In genomic region chr1:165928075-165928731, GRCh38 we compare ENCODE assay signal across 8 cellular contexts.
DNase-seq lines count a peak whose midpoint lies in the region; ATAC-seq, FAIRE-seq and TF ChIP-seq lines count a peak whose summit lies in the region.

No MANE protein-coding gene starts in this region.

- no peaks in the 10 kb centered on the region for H3K4me1 Mint-ChIP-seq in CD8-positive, alpha-beta T cell (ENCODE audit: low read depth)
- H3K4me1 Mint-ChIP-seq in astrocyte (ENCODE audit: low read depth, unreplicated experiment) (no peaks in the 10 kb centered on the region), immature natural killer cell (peaks cover 0 to 1% of the 10 kb centered on the region in 2 donors)

- no peak overlapping the region for H3K27ac Mint-ChIP-seq in CD8-positive, alpha-beta T cell
- H3K27ac Mint-ChIP-seq in astrocyte (ENCODE audit: unreplicated experiment) (no peak overlapping the region), immature natural killer cell (no peak overlapping the region)

- no peaks in the 10 kb centered on the region for H3K9me3 ChIP-seq in CD8-positive, alpha-beta T cell (ENCODE audit: low read length)
- no peaks in the 10 kb centered on the region for H3K9me3 ChIP-seq in Loucy (ENCODE audit: insufficient read depth, low read depth, low read length)
- no peaks in the 10 kb centered on the region for H3K9me3 ChIP-seq in SJCRH30 (replicated peaks)
- H3K9me3 ChIP-seq in astrocyte (ENCODE audit: insufficient read depth, low read depth, low read length), result no peaks in the 10 kb centered on the region

- no peaks in the 10 kb centered on the region for H4K20me1 ChIP-seq in Loucy (ENCODE audit: insufficient read depth, low read length, poor library complexity, severe bottlenecking)
- no peaks in the 10 kb centered on the region for H4K20me1 ChIP-seq in astrocyte (ENCODE audit: insufficient read depth, low read length)

- POLR2A ChIA-PET in CD8-positive, alpha-beta T cell (lab: Charles Lee), result no interaction called here

- no peaks in the 10 kb centered on the region for H3K9me3 Mint-ChIP-seq in CD8-positive, alpha-beta T cell
- H3K9me3 Mint-ChIP-seq in astrocyte (ENCODE audit: unreplicated experiment) (no peaks in the 10 kb centered on the region), immature natural killer cell (no peaks in the 10 kb centered on the region)

- H3K9ac ChIP-seq in Loucy (ENCODE audit: low read depth, low read length, poor library complexity, severe bottlenecking) (no peak overlapping the region), astrocyte (ENCODE audit: low read length) (no peak overlapping the region)

- DNase-seq in CD8-positive, alpha-beta T cell, result peak in 4 of 7 experiments; percentile 13 to 39 (median 24)
- DNase-seq in SJCRH30, result peak; percentile 22 to 75
- DNase-seq in astrocyte (ENCODE audit: low read depth), result peak; percentile 28
- DNase-seq in immature natural killer cell, result peak; percentile 9 to 31 (median 17)
- DNase-seq in stimulated activated CD4-positive, alpha-beta T cell treated with anti-CD3 and anti-CD28 coated beads, Interleukin-2, amount 100 ng/mL, for 4 hours (ENCODE audit: low read depth), result peak; percentile 4

- H3K79me2 ChIP-seq in Loucy (ENCODE audit: insufficient read depth, low read length), result no peaks in the 10 kb centered on the region
- no peaks in the 10 kb centered on the region for H3K79me2 ChIP-seq in astrocyte (ENCODE audit: insufficient read depth, low read length)

- H2AFZ ChIP-seq in Loucy (ENCODE audit: low read length) (no peak overlapping the region; the same call in 1 of the 2 replicates), astrocyte (ENCODE audit: low read depth, low read length) (no peak overlapping the region)

- H3K27me3 ChIP-seq in CD8-positive, alpha-beta T cell (ENCODE audit: insufficient read depth, low read length), result peaks cover 4% of the 10 kb centered on the region
- H3K27me3 ChIP-seq in Loucy (ENCODE audit: insufficient read depth, low read length, poor library complexity, severe bottlenecking), result no peaks in the 10 kb centered on the region
- H3K27me3 ChIP-seq in SJCRH30, result no peaks in the 10 kb centered on the region
- H3K27me3 ChIP-seq in astrocyte (ENCODE audit: insufficient read depth, low read length), result no peaks in the 10 kb centered on the region

- no peaks in the 10 kb centered on the region for H3F3A ChIP-seq in Loucy (ENCODE audit: low read depth)

- no peaks in the 10 kb centered on the region for H3K36me3 ChIP-seq in CD8-positive, alpha-beta T cell (ENCODE audit: insufficient read depth, low read length)
- H3K36me3 ChIP-seq in Loucy (ENCODE audit: insufficient read depth, low read length), result no peaks in the 10 kb centered on the region
- H3K36me3 ChIP-seq in SJCRH30, result no peaks in the 10 kb centered on the region
- H3K36me3 ChIP-seq in astrocyte (ENCODE audit: insufficient read depth, low read length), result no peaks in the 10 kb centered on the region

- H3K4me1 ChIP-seq in CD8-positive, alpha-beta T cell (ENCODE audit: insufficient read depth, low read length), result no peaks in the 10 kb centered on the region
- H3K4me1 ChIP-seq in Loucy (ENCODE audit: insufficient read depth, low read length, poor library complexity, severe bottlenecking), result no peaks in the 10 kb centered on the region
- no peaks in the 10 kb centered on the region for H3K4me1 ChIP-seq in SJCRH30
- no peaks in the 10 kb centered on the region for H3K4me1 ChIP-seq in astrocyte (ENCODE audit: insufficient read depth, low read length)

- no peaks in the 10 kb centered on the region for H3K36me3 Mint-ChIP-seq in CD8-positive, alpha-beta T cell
- peaks cover 3% of the 10 kb centered on the region for H3K36me3 Mint-ChIP-seq in astrocyte (ENCODE audit: low read depth, unreplicated experiment)
- H3K36me3 Mint-ChIP-seq in immature natural killer cell, result no peaks in the 10 kb centered on the region

- H3K4me2 ChIP-seq in Loucy (ENCODE audit: low read depth, low read length, poor library complexity, severe bottlenecking) (no peak overlapping the region), astrocyte (ENCODE audit: low read length) (no peak overlapping the region)

- no peak overlapping the region for H3K4me3 Mint-ChIP-seq in CD8-positive, alpha-beta T cell
- no peak overlapping the region for H3K4me3 Mint-ChIP-seq in astrocyte (ENCODE audit: unreplicated experiment)
- no peak overlapping the region for H3K4me3 Mint-ChIP-seq in immature natural killer cell

- H3K4me3 ChIP-seq in CD8-positive, alpha-beta T cell (ENCODE audit: low read depth, low read length), result no peak overlapping the region
- H3K4me3 ChIP-seq in Loucy (ENCODE audit: low read length, poor library complexity, severe bottlenecking) (no peak overlapping the region), SJCRH30 (no peak overlapping the region), astrocyte (ENCODE audit: insufficient read depth, low read depth, low read length) (no peak overlapping the region)

- H3K27ac ChIP-seq in CD8-positive, alpha-beta T cell (ENCODE audit: low read depth, low read length), result no peak overlapping the region
- no peak overlapping the region for H3K27ac ChIP-seq in SJCRH30
- H3K27ac ChIP-seq in astrocyte (ENCODE audit: low read depth, low read length), result no peak overlapping the region

- H3K9me2 ChIP-seq in Loucy (replicated peaks; ENCODE audit: low read depth, low read length), result no peaks in the 10 kb centered on the region

- TF ChIP-seq CTCF in CD8-positive, alpha-beta T cell (IDR thresholded peaks at IDR 0.05), result peak; percentile 51
- TF ChIP-seq CTCF in Loucy (conservative IDR thresholded peaks at IDR 0.05; ENCODE audit: low read length), result peak; percentile 87
- TF ChIP-seq CTCF in astrocyte (IDR thresholded peaks at IDR 0.05; ENCODE audit: insufficient read depth, low read depth, low read length), result peak; percentile 90

- CTCF ChIA-PET in CD8-positive, alpha-beta T cell (lab: Charles Lee), result interaction anchor here (0.8 to 1.9 kb wide), 9 partner anchors 9 to 432 kb away, joined by 3 to 6 read pairs (median 3); no protein-coding TSS in a partner anchor

- peaks cover 28% of the 10 kb centered on the region for H3K27me3 Mint-ChIP-seq in CD8-positive, alpha-beta T cell (ENCODE audit: low read depth)
- H3K27me3 Mint-ChIP-seq in astrocyte (ENCODE audit: low read depth, unreplicated experiment) (peaks cover 14% of the 10 kb centered on the region), immature natural killer cell (ENCODE audit: low read depth in 3 of 3) (peaks cover 2 to 9% (median 9%) of the 10 kb centered on the region in 3 donors)

- intact Hi-C loops in CD8-positive, alpha-beta T cell (cut with DNase I, micrococcal nuclease), result loop anchor here in 1 of 2 experiments (10.0 kb wide), 1 partner anchor 1127 kb away; no protein-coding TSS in a partner anchor

- peak; percentile 58 for ATAC-seq in CD8-positive, alpha-beta T cell
- ATAC-seq in GM19452 (IDR thresholded peaks at IDR 0.05; ENCODE audit: unreplicated experiment), result peak; percentile 46
- ATAC-seq in GM21447 (IDR thresholded peaks at IDR 0.05; ENCODE audit: unreplicated experiment), result no peak

- peak; percentile 20 for FAIRE-seq in astrocyte (lab: Jason Lieb, UNC)
